In genomic region chr10:70544431-70545340, GRCh38 we compare ENCODE assay signal across 20 cellular contexts. TPM values are rescaled to one million over a fixed set of nuclear protein-coding genes. Genes with fewer than 3 reads are reported as not detected.
DNase-seq lines count a peak whose midpoint lies in the region; ATAC-seq, FAIRE-seq and TF ChIP-seq lines count a peak whose summit lies in the region.
"Had no signal": no experiment of that assay in that cellular context is flagged by ENCODE, and none has a peak within 500 bp of the region (broad histone marks: within the 10 kb centered on the region; RNA-seq: fewer than 3 reads in every experiment).

No MANE protein-coding gene starts in this region.

- no peak for TF ChIP-seq CTCF in HepG2 (CRISPR knock-in tag; IDR thresholded peaks at IDR 0.05)
- TF ChIP-seq CTCF in right lobe of liver (IDR thresholded peaks at IDR 0.05), result no peak
- TF ChIP-seq CTCF in type B pancreatic cell (conservative IDR thresholded peaks at IDR 0.05), result no peak

- no peaks in the 10 kb centered on the region for H3K9me3 ChIP-seq in HepG2 (ENCODE audit: low read length)
- H3K9me3 ChIP-seq in right lobe of liver, result no peaks in the 10 kb centered on the region
- H3K9me3 ChIP-seq: SJSA1 had no signal

- TF ChIP-seq EP300 in HepG2 (IDR thresholded peaks at IDR 0.05; ENCODE audit: low read depth in 2 of 2, low read length in 2 of 2) (no peak), HepG2 (CRISPR knock-in tag; IDR thresholded peaks at IDR 0.05; ENCODE audit: borderline replicate concordance) (no peak)

- peaks cover 1 to 11% of the 10 kb centered on the region in 2 experiments; a peak in 3 of 5 replicates for H3K27me3 ChIP-seq in HepG2 (ENCODE audit: control insufficient read depth in 1 of 2, insufficient read depth in 2 of 2, low read length in 2 of 2)
- H3K27me3 ChIP-seq in right lobe of liver, result no peaks in the 10 kb centered on the region
- H3K27me3 ChIP-seq: SJSA1 had no signal

- H3K4me1 ChIP-seq in HepG2 (ENCODE audit: insufficient read depth, low read length) (peaks cover 33% of the 10 kb centered on the region), right lobe of liver (no peaks in the 10 kb centered on the region)
- H3K4me1 ChIP-seq: SJSA1 had no signal

- H3K4me3 Mint-ChIP-seq in memory B cell (no peak overlapping the region), type B pancreatic cell (no peak overlapping the region)
- H3K4me3 Mint-ChIP-seq: B cell had no signal

- H4K20me1 ChIP-seq in HepG2 (ENCODE audit: insufficient read depth, low read length), result no peaks in the 10 kb centered on the region

- H3K4me3 ChIP-seq in HepG2 (replicated peaks in 1 of 3; ENCODE audit: insufficient read depth in 1 of 3, low read depth in 2 of 3, low read length in 3 of 3), result no peak overlapping the region
- no peak overlapping the region for H3K4me3 ChIP-seq in right lobe of liver
- H3K4me3 ChIP-seq: SJSA1 had no signal

- TF ChIP-seq POLR2A in HepG2 (IDR thresholded peaks at IDR 0.05; ENCODE audit: insufficient read depth in 1 of 2, low read depth in 2 of 2, low read length in 2 of 2), result no peak
- no peak for TF ChIP-seq POLR2A in right lobe of liver (IDR thresholded peaks at IDR 0.05)

- ATAC-seq in HepG2 (peak; percentile 21), right lobe of liver (no peak), memory B cell (ENCODE audit: low read depth) (no peak), GM21529 (IDR thresholded peaks at IDR 0.05; ENCODE audit: unreplicated experiment) (no peak)

- H3K79me2 ChIP-seq in HepG2 (ENCODE audit: insufficient read depth, low read length), result no peaks in the 10 kb centered on the region

- H3K27ac Mint-ChIP-seq in memory B cell, result peak overlapping the region; percentile 6
- no peak overlapping the region for H3K27ac Mint-ChIP-seq in type B pancreatic cell
- H3K27ac Mint-ChIP-seq: B cell had no signal

- no peak for FAIRE-seq in HepG2 (lab: Jason Lieb, UNC)

- CTCF ChIA-PET in HepG2 (lab: Yijun Ruan, JAX; ENCODE audit: low intra/inter-chr PET ratio, low total read pairs), result no interaction called here

- H3K36me3 ChIP-seq in HepG2 (replicated peaks in 1 of 2; ENCODE audit: control insufficient read depth in 1 of 2, insufficient read depth in 2 of 2, low read length in 2 of 2) (no peaks in the 10 kb centered on the region), right lobe of liver (no peaks in the 10 kb centered on the region)
- H3K36me3 ChIP-seq: SJSA1 had no signal

- DNase-seq in HepG2 (ENCODE audit: low spot score) (peak; percentile 26), right lobe of liver (no peak), RPMI8226 (peak; percentile 9), memory B cell (ENCODE audit: low spot score in 2 of 2) (no peak), KBM-7 (no peak), OCI-M2 (lab: John Stamatoyannopoulos, UW; ENCODE audit: unreplicated experiment) (no peak), type B pancreatic cell (ENCODE audit: extremely low spot score, unreplicated experiment) (no peak)
- DNase-seq: ACHN, DMS 273 treated with DMSO at 0.1 percent for 48 hours, H7, Kasumi-1, NCI-H1417 treated with DMSO at 0.1 percent for 48 hours, NCI-H2029 treated with DMSO at 0.1 percent for 48 hours, NCI-H82, SW 1271 had no signal

- WGBS in HepG2 (ENCODE audit: low lambda C conversion rate), result 6% methylated on average over 11 of the region's 12 CpGs
- WGBS in right lobe of liver (ENCODE audit: insufficient coverage, low coverage, low lambda C conversion rate, missing lambda C conversion rate), result 87% methylated on average over 6 of the region's 12 CpGs

- H3K36me3 Mint-ChIP-seq in memory B cell, result peaks cover 2% of the 10 kb centered on the region
- peaks cover 3% of the 10 kb centered on the region for H3K36me3 Mint-ChIP-seq in type B pancreatic cell

- no peak for TF ChIP-seq RAD21 in HepG2 (CRISPR knock-in tag; IDR thresholded peaks at IDR 0.05)

- no peak overlapping the region for H3K9ac ChIP-seq in HepG2 (ENCODE audit: insufficient read depth, low read depth, low read length)

- H3K4me2 ChIP-seq in HepG2 (ENCODE audit: low read depth, low read length), result no peak overlapping the region

- peaks cover 5% of the 10 kb centered on the region for H3K27me3 Mint-ChIP-seq in memory B cell
- no peaks in the 10 kb centered on the region for H3K27me3 Mint-ChIP-seq in type B pancreatic cell
- H3K27me3 Mint-ChIP-seq: B cell had no signal

- H3K9me3 Mint-ChIP-seq in memory B cell (no peaks in the 10 kb centered on the region), type B pancreatic cell (no peaks in the 10 kb centered on the region)

- intact Hi-C loops in HepG2 (cut with micrococcal nuclease; ENCODE audit: unreplicated experiment) (no loop called here), right lobe of liver (cut with DNase I) (loop anchor here in 1 of 2 donors (5.0 kb wide), 1 partner anchor 218 kb away; no protein-coding TSS in a partner anchor)

- no peak overlapping the region for H3K27ac ChIP-seq in HepG2 (ENCODE audit: extremely low read length, insufficient read depth, low read length)
- H3K27ac ChIP-seq in right lobe of liver, result no peak overlapping the region
- H3K27ac ChIP-seq: RWPE1, SJSA1 had no signal

- BruUV-seq in HepG2 (replicated peaks; lab: Mats Ljungman, UMichigan), result no TSS peak

- in situ Hi-C loops in HepG2 (cut with HindIII; ENCODE audit: extremely low pct_ligation_motif_present, low pct_unique_long_range_greater_than_20kb) (loop anchor here (5.0 kb wide), 1 partner anchor 218 kb away; no protein-coding TSS in a partner anchor), KBM-7 (cut with MboI; ENCODE audit: low pct_unique_long_range_greater_than_20kb, low sequenced_read_pairs) (no loop called here)

- peaks cover 8% of the 10 kb centered on the region for H3K4me1 Mint-ChIP-seq in memory B cell
- peaks cover 14% of the 10 kb centered on the region for H3K4me1 Mint-ChIP-seq in type B pancreatic cell (ENCODE audit: unreplicated experiment)
- H3K4me1 Mint-ChIP-seq: B cell had no signal

- POLR2A ChIA-PET in HepG2 (lab: Yijun Ruan, JAX), result no interaction called here

- H2AFZ ChIP-seq in HepG2 (ENCODE audit: low read length), result no peak overlapping the region

TF ChIP-seq in HepG2, 621 proteins besides CTCF, POLR2A, EP300 and RAD21 (continues in another document):
- TF ChIP-seq RERE (CRISPR knock-in tag; IDR thresholded peaks at IDR 0.05; ENCODE audit: low read depth), result no peak

RNA-seq across cellular contexts. Expression of gene PRF1, which starts 57.9 kb away (rescaled TPM):
- 0.32 and 1.00 TPM in 2 replicates for total RNA-seq in HepG2 (2016; rRNA removed; fragmentation: Illumina TruSeq; extraction: Trizol)
- not detected in 2 replicates for total RNA-seq in HepG2 (2016; cell fraction: cytosol; rRNA removed; fragmentation: Illumina TruSeq; extraction: Trizol; ENCODE audit: low read depth)
- total RNA-seq in HepG2 (2016; cell fraction: insoluble cytoplasmic fraction; rRNA removed; fragmentation: Illumina TruSeq; extraction: Trizol), result 0.18 and 1.2 TPM in 2 replicates
- 0.06 and 0.17 TPM in 2 replicates for total RNA-seq in HepG2 (2016; cell fraction: membrane; rRNA removed; fragmentation: Illumina TruSeq; extraction: Trizol)
- 0.69 and 1.4 TPM in 2 replicates for total RNA-seq in HepG2 (2016; cell fraction: nucleus; rRNA removed; fragmentation: Illumina TruSeq; extraction: Trizol)
- polyA plus RNA-seq in HepG2 (2011; rRNA removed), result 1.4 and 1.7 TPM in 2 replicates
- polyA plus RNA-seq in HepG2 (2011; cell fraction: cytosol; rRNA removed), result 1.0 and 1.1 TPM in 2 replicates
- 0.39 and 0.62 TPM in 2 replicates for polyA plus RNA-seq in HepG2 (2011; cell fraction: nucleus; rRNA removed)
- polyA plus RNA-seq in HepG2 (2012), result 0.08 and 1.0 TPM in 2 replicates
- not detected in 2 replicates for polyA plus RNA-seq in HepG2 (2016; cell fraction: cytosol; fragmentation: Illumina TruSeq; extraction: Trizol; ENCODE audit: low read depth)
- 0.21 and 0.38 TPM in 2 replicates for polyA plus RNA-seq in HepG2 (2016; cell fraction: insoluble cytoplasmic fraction; fragmentation: Illumina TruSeq; extraction: Trizol; ENCODE audit: low read depth)
- 0.17 and 0.45 TPM in 2 replicates for polyA plus RNA-seq in HepG2 (2016; cell fraction: membrane; fragmentation: Illumina TruSeq; extraction: Trizol; ENCODE audit: low read depth)
- polyA plus RNA-seq in HepG2 (2016; cell fraction: nucleus; fragmentation: Illumina TruSeq; extraction: Trizol; ENCODE audit: insufficient read depth, low read depth), result 2.3 and 3.3 TPM in 2 replicates
- polyA minus RNA-seq in HepG2 (2011; rRNA and poly(A)+ RNA removed; ENCODE audit: low replicate concordance), result 1.6 TPM in 1 of 2 replicates, not detected in the other
- 0.99 and 1.1 TPM in 2 replicates for polyA minus RNA-seq in HepG2 (2011; cell fraction: cytosol; rRNA and poly(A)+ RNA removed)
- polyA minus RNA-seq in HepG2 (2011; cell fraction: nucleus; rRNA and poly(A)+ RNA removed), result 0.37 TPM in 1 of 2 replicates, not detected in the other
- total RNA-seq in right lobe of liver, result 1 to 10 TPM; 1.7 to 6.5 (median 3.1) TPM
- not detected in 2 replicates for total RNA-seq in type B pancreatic cell (ENCODE audit: low replicate concordance)
- total RNA-seq: Daoy, H7, SJSA1 had no signal

Comparison
In these comparisons a context has a peak if more than half of its experiments do, and no peak if none do; other contexts are left out.
1. DNase-seq: peak in HepG2 (single experiment) and RPMI8226 (single experiment); none in right lobe of liver (0 of 3), memory B cell (0 of 2), KBM-7 (single experiment), OCI-M2 (single experiment) and type B pancreatic cell (single experiment).